In genomic region chr1:115727706-115728249, GRCh38 we compare ENCODE assay signal across 9 cellular contexts. TPM values are rescaled to one million over a fixed set of nuclear protein-coding genes. Genes with fewer than 3 reads are reported as not detected.
DNase-seq lines count a peak whose midpoint lies in the region; ATAC-seq, FAIRE-seq and TF ChIP-seq lines count a peak whose summit lies in the region.
"Had no signal": no experiment of that assay in that cellular context is flagged by ENCODE, and none has a peak within 500 bp of the region (broad histone marks: within the 10 kb centered on the region; RNA-seq: fewer than 3 reads in every experiment).

No MANE protein-coding gene starts in this region.

- TF ChIP-seq CTCF in bronchial epithelial cell (IDR thresholded peaks at IDR 0.05; ENCODE audit: insufficient read depth, low read length, severe bottlenecking): no peak
- no peak for TF ChIP-seq CTCF in right lobe of liver (IDR thresholded peaks at IDR 0.05)
- TF ChIP-seq CTCF in transverse colon (IDR thresholded peaks at IDR 0.05): no peak

- in situ Hi-C loops in transverse colon (cut with MboI; ENCODE audit: low pct_ligation_motif_present in 1 of 4, low pct_unique_long_range_greater_than_20kb in 1 of 4, low sequenced_read_pairs in 3 of 4): no loop called here

- H3K4me3 ChIP-seq in bronchial epithelial cell (ENCODE audit: low read depth, low read length) (no peak overlapping the region), right lobe of liver (no peak overlapping the region), transverse colon (no peak overlapping the region)

- ATAC-seq in right lobe of liver (peak; percentile 73 to 90 (median 84)), HG02840 (IDR thresholded peaks at IDR 0.05; ENCODE audit: low FRiP score, unreplicated experiment) (no peak), GM21526 (IDR thresholded peaks at IDR 0.05; ENCODE audit: low FRiP score, unreplicated experiment) (no peak)

- peak; percentile 58 for FAIRE-seq in bronchial epithelial cell (lab: Jason Lieb, UNC)

- 19% methylated on average over 7 of the region's 7 CpGs for WGBS in right lobe of liver (ENCODE audit: insufficient coverage, low coverage, low lambda C conversion rate, missing lambda C conversion rate)
- WGBS in transverse colon (ENCODE audit: low coverage in 1 of 2), 2 donors: 47% methylated on average over 7 of the region's 7 CpGs; no CpG with 5 or more reads in 1 of the 2 donors

- H3K27ac ChIP-seq in right lobe of liver: peak overlapping the region in 1 of 3 donors; percentile 13
- peak overlapping the region; percentile 61 to 77 (median 72) for H3K27ac ChIP-seq in transverse colon

- H3K27me3 ChIP-seq in bronchial epithelial cell (ENCODE audit: control insufficient read depth, insufficient read depth, low read length) (no peaks in the 10 kb centered on the region), right lobe of liver (no peaks in the 10 kb centered on the region), transverse colon (no peaks in the 10 kb centered on the region)

- DNase-seq in Kasumi-1 (lab: John Stamatoyannopoulos, UW): peak; percentile 24 to 40
- peak; percentile 90 for DNase-seq in bronchial epithelial cell (ENCODE audit: low read depth)
- DNase-seq in right lobe of liver: peak; percentile 61 to 81 (median 72)
- DNase-seq in transverse colon: peak; percentile 53
- no peak for DNase-seq in NK-92 treated with Interleukin-12 subunit alpha and Interleukin-12 subunit beta, amount 100 ng/mL, for 24 hours (lab: John Stamatoyannopoulos, UW)
- DNase-seq in NCI-H1105 (lab: John Stamatoyannopoulos, UW): no peak
- DNase-seq: activated naive CD4-positive, alpha-beta T cell treated with anti-CD3 and anti-CD28 coated beads, Interleukin-2, amount 50 U/mL, for 16 hours had no signal

- H3K9me3 ChIP-seq in right lobe of liver: no peaks in the 10 kb centered on the region
- no peaks in the 10 kb centered on the region for H3K9me3 ChIP-seq in transverse colon

- TF ChIP-seq EP300 in transverse colon (IDR thresholded peaks at IDR 0.05; ENCODE audit: low read depth): no peak

- TF ChIP-seq POLR2A in right lobe of liver (IDR thresholded peaks at IDR 0.05): no peak
- TF ChIP-seq POLR2A in transverse colon (IDR thresholded peaks at IDR 0.05): no peak

- intact Hi-C loops in right lobe of liver (cut with DNase I) (no loop called here), transverse colon (cut with DNase I; ENCODE audit: low total_unique reads) (no loop called here)

- H3K36me3 ChIP-seq in bronchial epithelial cell (ENCODE audit: control insufficient read depth, insufficient read depth, low read length) (no peaks in the 10 kb centered on the region), right lobe of liver (no peaks in the 10 kb centered on the region), transverse colon (no peaks in the 10 kb centered on the region)

- peaks cover 0 to 31% (median 2%) of the 10 kb centered on the region in 4 donors for H3K4me1 ChIP-seq in right lobe of liver
- peaks cover 0 to 12% (median 7%) of the 10 kb centered on the region in 4 donors for H3K4me1 ChIP-seq in transverse colon

RNA-seq across cellular contexts. Expression of gene CASQ2, which starts 40.7 kb away (rescaled TPM):
- total RNA-seq in bronchial epithelial cell: not detected in 2 replicates
- total RNA-seq in right lobe of liver: under 1 TPM in 4 of 6 experiments, not detected in 2; 0.09 to 0.44 (median 0.21) TPM
- 10 to 100 TPM in 2 of 4 donors, 1 to 10 TPM in 2; 5.9 to 11.2 (median 9.4) TPM for total RNA-seq in transverse colon

Comparison
In these comparisons a context has a peak if more than half of its experiments do, and no peak if none do; other contexts are left out.
1. DNase-seq: peak in Kasumi-1 (2 of 2), bronchial epithelial cell (single experiment), right lobe of liver (3 of 3) and transverse colon (single experiment); none in NK-92 treated with Interleukin-12 subunit alpha and Interleukin-12 subunit beta, amount 100 ng/mL, for 24 hours (single experiment) and NCI-H1105 (single experiment).
2. ATAC-seq: peak in right lobe of liver (4 of 4); none in HG02840 (single experiment) and GM21526 (single experiment).